Comparison of ENCODE assay signal across 15 cellular contexts in genomic region chr4:13892739-13893105, GRCh38.
DNase-seq lines count a peak whose midpoint lies in the region; ATAC-seq lines count a peak whose summit lies in the region.
"Had no signal": no experiment of that assay in that cellular context is flagged by ENCODE, and none has a peak within 500 bp of the region (broad histone marks: within the 10 kb centered on the region; RNA-seq: fewer than 3 reads in every experiment).

No MANE protein-coding gene starts in this region.

- no peaks in the 10 kb centered on the region for H3K4me1 ChIP-seq in SJCRH30
- H3K4me1 ChIP-seq: body of pancreas, heart left ventricle had no signal

- H3K27ac ChIP-seq in angular gyrus (ENCODE audit: low read depth, low read length) (peak overlapping the region; percentile 30), SJCRH30 (no peak overlapping the region)
- H3K27ac ChIP-seq: body of pancreas had no signal

- H3K4me3 ChIP-seq in SJCRH30: no peak overlapping the region
- H3K4me3 ChIP-seq: body of pancreas, heart left ventricle had no signal

- no peak for ATAC-seq in HG03045 (IDR thresholded peaks at IDR 0.05; ENCODE audit: unreplicated experiment)
- ATAC-seq: body of pancreas, left colon had no signal

- H3K27me3 ChIP-seq in SJCRH30: no peaks in the 10 kb centered on the region
- H3K27me3 ChIP-seq: body of pancreas, heart left ventricle had no signal

- no peaks in the 10 kb centered on the region for H3K9me3 ChIP-seq in SJCRH30 (replicated peaks)
- H3K9me3 ChIP-seq: body of pancreas, heart left ventricle had no signal

- H3K36me3 ChIP-seq in SJCRH30: no peaks in the 10 kb centered on the region
- H3K36me3 ChIP-seq: heart left ventricle had no signal

- DNase-seq in HT-29 (ENCODE audit: low spot score) (peak; percentile 21), glomerular visceral epithelial cell (ENCODE audit: extremely low spot score) (peak; percentile 27), stromal cell of bone marrow (ENCODE audit: low read depth) (peak; percentile 46), middle frontal gyrus (ENCODE audit: extremely low spot score, low spot score) (no peak), SJCRH30 (no peak), HPDE6-E6E7 (ENCODE audit: extremely low spot score) (no peak)
- DNase-seq: activated CD4-positive, alpha-beta T cell treated with anti-CD3 and anti-CD28 coated beads, Interleukin-2, amount 10 ng/mL, durations not matched to agents 7 days and 5 days; body of pancreas; endodermal cell; heart left ventricle; left colon; NCI-H2171; substantia nigra had no signal

Comparison
In these comparisons a context has a peak if more than half of its experiments do, and no peak if none do; other contexts are left out.
1. DNase-seq: peak in HT-29 (single experiment), glomerular visceral epithelial cell (single experiment) and stromal cell of bone marrow (single experiment); none in middle frontal gyrus (single experiment), SJCRH30 (0 of 2) and HPDE6-E6E7 (single experiment).